16 cellular contexts compared by ENCODE assay signal in genomic region chr18:48621240-48621639, GRCh38.
DNase-seq lines count a peak whose midpoint lies in the region; ATAC-seq and TF ChIP-seq lines count a peak whose summit lies in the region.
"Had no signal": no experiment of that assay in that cellular context is flagged by ENCODE, and none has a peak within 500 bp of the region (broad histone marks: within the 10 kb centered on the region; RNA-seq: fewer than 3 reads in every experiment).

No MANE protein-coding gene starts in this region.

- H3K9me2 ChIP-seq in PC-3 (replicated peaks; ENCODE audit: low read length): no peaks in the 10 kb centered on the region

- 0 out of 22 replicates have a peak overlapping the region, but pooled peaks of 1 of the 11 experiments have one; percentile 2 for H3K9ac ChIP-seq in BLaER1 treated with 17β-estradiol and CSF1 and Interleukin-3, amounts not matched to agents 10 nM and 100 nM
- H3K9ac ChIP-seq in PC-3 (ENCODE audit: low read length): no peak overlapping the region

- H3K9me3 ChIP-seq in BLaER1 treated with 17β-estradiol and CSF1 and Interleukin-3, amounts not matched to agents 10 nM and 100 nM (replicated peaks in 1 of 11): no peaks in the 10 kb centered on the region
- H3K9me3 ChIP-seq in PC-3 (ENCODE audit: low read length): no peaks in the 10 kb centered on the region

- peak overlapping the region in 6 of 11 experiments; percentile 18 to 52 (median 48); a peak in 7 of 22 replicates for H3K4me2 ChIP-seq in BLaER1 treated with 17β-estradiol and CSF1 and Interleukin-3, amounts not matched to agents 10 nM and 100 nM
- no peak overlapping the region for H3K4me2 ChIP-seq in PC-3 (ENCODE audit: low read length)

- CTCF ChIA-PET in PC-3 (lab: Charles Lee): no interaction called here

- no peaks in the 10 kb centered on the region for H3K79me2 ChIP-seq in PC-3 (ENCODE audit: low read length)

- no peaks in the 10 kb centered on the region for H3K27me3 ChIP-seq in BLaER1 treated with 17β-estradiol and CSF1 and Interleukin-3, amounts not matched to agents 10 nM and 100 nM
- no peaks in the 10 kb centered on the region for H3K27me3 ChIP-seq in PC-3 (ENCODE audit: low read length)

- POLR2A ChIA-PET in PC-3 (lab: Charles Lee; ENCODE audit: unreplicated experiment): no interaction called here

- no peak overlapping the region for H2AFZ ChIP-seq in PC-3 (ENCODE audit: low read length)

- intact Hi-C loops in PC-3 (cut with micrococcal nuclease): no loop called here

- no peak overlapping the region for H3K27ac ChIP-seq in BLaER1 treated with 17β-estradiol and CSF1 and Interleukin-3, amounts not matched to agents 10 nM and 100 nM
- no peak overlapping the region for H3K27ac ChIP-seq in PC-3 (ENCODE audit: low read length)
- peak overlapping the region; percentile 78 for H3K27ac ChIP-seq in epithelial cell of prostate

- H3K4me3 ChIP-seq in BLaER1 treated with 17β-estradiol and CSF1 and Interleukin-3, amounts not matched to agents 10 nM and 100 nM: no peak overlapping the region
- H3K4me3 ChIP-seq in PC-3 (ENCODE audit: low read length): no peak overlapping the region
- H3K4me3 ChIP-seq: K562 had no signal

- TF ChIP-seq CTCF in PC-3 (conservative IDR thresholded peaks at IDR 0.05; ENCODE audit: low read depth, low read length): no peak

- ATAC-seq in PC-3: peak; percentile 94
- ATAC-seq in GM19324 (IDR thresholded peaks at IDR 0.05; ENCODE audit: low FRiP score, unreplicated experiment): no peak
- ATAC-seq: K562 had no signal

- no TSS peak for BruUV-seq in PC-3 (replicated peaks; lab: Mats Ljungman, UMichigan)

- peaks cover 9 to 48% (median 27%) of the 10 kb centered on the region in 11 experiments; a peak in 18 of 22 replicates for H4K20me1 ChIP-seq in BLaER1 treated with 17β-estradiol and CSF1 and Interleukin-3, amounts not matched to agents 10 nM and 100 nM
- H4K20me1 ChIP-seq in PC-3 (ENCODE audit: low read length): no peaks in the 10 kb centered on the region

- DNase-seq in PC-3: peak; percentile 11
- no peak for DNase-seq in epithelial cell of prostate (ENCODE audit: low read depth, low spot score)
- DNase-seq in renal cortical epithelial cell (ENCODE audit: low read depth): peak; percentile 34
- no peak for DNase-seq in NCI-H345 treated with DMSO at 0.1 percent for 48 hours (lab: John Stamatoyannopoulos, UW; ENCODE audit: unreplicated experiment)
- no peak for DNase-seq in retina
- no peak for DNase-seq in globus pallidus (ENCODE audit: low spot score)
- DNase-seq: activated CD4-positive, CD25-positive, alpha-beta regulatory T cell; activated gamma-delta T cell; COR-L47; cortex of kidney; hypothalamus; RPMI8226; small intestine had no signal

- H3F3A ChIP-seq in PC-3 (ENCODE audit: low read length, unreplicated experiment): no peaks in the 10 kb centered on the region

- peaks cover 0 to 48% (median 13%) of the 10 kb centered on the region in 11 experiments; a peak in 9 of 22 replicates for H3K36me3 ChIP-seq in BLaER1 treated with 17β-estradiol and CSF1 and Interleukin-3, amounts not matched to agents 10 nM and 100 nM
- H3K36me3 ChIP-seq in PC-3 (ENCODE audit: low read depth, low read length): no peaks in the 10 kb centered on the region

- peaks cover 0 to 29% (median 23%) of the 10 kb centered on the region in 10 experiments; a peak in 15 of 20 replicates for H3K4me1 ChIP-seq in BLaER1 treated with 17β-estradiol and CSF1 and Interleukin-3, amounts not matched to agents 10 nM and 100 nM
- H3K4me1 ChIP-seq in PC-3 (ENCODE audit: insufficient read depth, low read length): no peaks in the 10 kb centered on the region

Comparison
In these comparisons a context has a peak if more than half of its experiments do, and no peak if none do; other contexts are left out.
1. DNase-seq: peak in PC-3 (single experiment) and renal cortical epithelial cell (single experiment); none in epithelial cell of prostate (single experiment), NCI-H345 treated with DMSO at 0.1 percent for 48 hours (single experiment), retina (single experiment) and globus pallidus (single experiment).